1 cellular context compared by ENCODE assay signal in the genomic region with DNA sequence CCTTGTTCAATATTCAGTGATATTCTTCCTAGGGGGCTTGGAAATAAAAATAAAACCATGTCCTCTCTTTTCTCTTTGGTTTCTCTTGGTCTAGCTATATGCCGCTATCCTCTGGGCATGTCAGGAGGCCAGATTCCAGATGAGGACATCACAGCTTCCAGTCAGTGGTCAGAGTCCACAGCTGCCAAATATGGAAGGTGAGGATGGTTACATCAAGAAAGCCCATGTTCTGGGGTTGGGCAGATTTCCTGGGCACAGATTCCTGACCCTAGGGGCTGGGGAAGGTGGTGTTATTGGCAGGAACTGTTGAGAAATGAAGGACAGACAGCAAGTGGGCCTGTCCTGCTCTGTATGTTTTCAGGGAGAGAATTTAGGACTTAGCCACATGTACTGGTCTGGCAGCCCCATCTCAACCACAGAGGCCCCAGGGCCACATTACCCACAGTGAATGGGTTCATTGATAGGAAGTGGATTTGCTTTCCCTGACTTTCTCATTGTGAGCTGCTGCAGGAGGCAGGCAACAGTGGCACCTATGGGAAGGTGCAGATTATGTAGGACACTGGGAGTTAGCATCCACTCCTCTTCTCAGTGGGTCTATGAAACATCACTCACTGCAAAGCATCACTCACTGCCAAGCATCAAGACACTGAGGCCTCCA.
TF ChIP-seq lines count a peak whose summit lies in the region.

No MANE protein-coding gene starts in this region.

TF ChIP-seq in HCT116, 20 proteins besides CTCF, POLR2A, EP300 and RAD21 (continued from another document):
- TF ChIP-seq, protein P1, sequence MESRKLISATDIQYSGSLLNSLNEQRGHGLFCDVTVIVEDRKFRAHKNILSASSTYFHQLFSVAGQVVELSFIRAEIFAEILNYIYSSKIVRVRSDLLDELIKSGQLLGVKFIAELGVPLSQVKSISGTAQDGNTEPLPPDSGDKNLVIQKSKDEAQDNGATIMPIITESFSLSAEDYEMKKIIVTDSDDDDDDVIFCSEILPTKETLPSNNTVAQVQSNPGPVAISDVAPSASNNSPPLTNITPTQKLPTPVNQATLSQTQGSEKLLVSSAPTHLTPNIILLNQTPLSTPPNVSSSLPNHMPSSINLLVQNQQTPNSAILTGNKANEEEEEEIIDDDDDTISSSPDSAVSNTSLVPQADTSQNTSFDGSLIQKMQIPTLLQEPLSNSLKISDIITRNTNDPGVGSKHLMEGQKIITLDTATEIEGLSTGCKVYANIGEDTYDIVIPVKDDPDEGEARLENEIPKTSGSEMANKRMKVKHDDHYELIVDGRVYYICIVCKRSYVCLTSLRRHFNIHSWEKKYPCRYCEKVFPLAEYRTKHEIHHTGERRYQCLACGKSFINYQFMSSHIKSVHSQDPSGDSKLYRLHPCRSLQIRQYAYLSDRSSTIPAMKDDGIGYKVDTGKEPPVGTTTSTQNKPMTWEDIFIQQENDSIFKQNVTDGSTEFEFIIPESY (IDR thresholded peaks at IDR 0.05; ENCODE audit: extremely low read depth, insufficient replicate concordance, low read length), result no peak
- TF ChIP-seq, protein P2, sequence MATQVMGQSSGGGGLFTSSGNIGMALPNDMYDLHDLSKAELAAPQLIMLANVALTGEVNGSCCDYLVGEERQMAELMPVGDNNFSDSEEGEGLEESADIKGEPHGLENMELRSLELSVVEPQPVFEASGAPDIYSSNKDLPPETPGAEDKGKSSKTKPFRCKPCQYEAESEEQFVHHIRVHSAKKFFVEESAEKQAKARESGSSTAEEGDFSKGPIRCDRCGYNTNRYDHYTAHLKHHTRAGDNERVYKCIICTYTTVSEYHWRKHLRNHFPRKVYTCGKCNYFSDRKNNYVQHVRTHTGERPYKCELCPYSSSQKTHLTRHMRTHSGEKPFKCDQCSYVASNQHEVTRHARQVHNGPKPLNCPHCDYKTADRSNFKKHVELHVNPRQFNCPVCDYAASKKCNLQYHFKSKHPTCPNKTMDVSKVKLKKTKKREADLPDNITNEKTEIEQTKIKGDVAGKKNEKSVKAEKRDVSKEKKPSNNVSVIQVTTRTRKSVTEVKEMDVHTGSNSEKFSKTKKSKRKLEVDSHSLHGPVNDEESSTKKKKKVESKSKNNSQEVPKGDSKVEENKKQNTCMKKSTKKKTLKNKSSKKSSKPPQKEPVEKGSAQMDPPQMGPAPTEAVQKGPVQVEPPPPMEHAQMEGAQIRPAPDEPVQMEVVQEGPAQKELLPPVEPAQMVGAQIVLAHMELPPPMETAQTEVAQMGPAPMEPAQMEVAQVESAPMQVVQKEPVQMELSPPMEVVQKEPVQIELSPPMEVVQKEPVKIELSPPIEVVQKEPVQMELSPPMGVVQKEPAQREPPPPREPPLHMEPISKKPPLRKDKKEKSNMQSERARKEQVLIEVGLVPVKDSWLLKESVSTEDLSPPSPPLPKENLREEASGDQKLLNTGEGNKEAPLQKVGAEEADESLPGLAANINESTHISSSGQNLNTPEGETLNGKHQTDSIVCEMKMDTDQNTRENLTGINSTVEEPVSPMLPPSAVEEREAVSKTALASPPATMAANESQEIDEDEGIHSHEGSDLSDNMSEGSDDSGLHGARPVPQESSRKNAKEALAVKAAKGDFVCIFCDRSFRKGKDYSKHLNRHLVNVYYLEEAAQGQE (IDR thresholded peaks at IDR 0.05; ENCODE audit: low read depth), result no peak
- TF ChIP-seq, protein P3, sequence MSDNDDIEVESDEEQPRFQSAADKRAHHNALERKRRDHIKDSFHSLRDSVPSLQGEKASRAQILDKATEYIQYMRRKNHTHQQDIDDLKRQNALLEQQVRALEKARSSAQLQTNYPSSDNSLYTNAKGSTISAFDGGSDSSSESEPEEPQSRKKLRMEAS (IDR thresholded peaks at IDR 0.05), result no peak
- TF ChIP-seq, protein P4, sequence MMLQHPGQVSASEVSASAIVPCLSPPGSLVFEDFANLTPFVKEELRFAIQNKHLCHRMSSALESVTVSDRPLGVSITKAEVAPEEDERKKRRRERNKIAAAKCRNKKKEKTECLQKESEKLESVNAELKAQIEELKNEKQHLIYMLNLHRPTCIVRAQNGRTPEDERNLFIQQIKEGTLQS (IDR thresholded peaks at IDR 0.05), result no peak
- TF ChIP-seq SP1 (IDR thresholded peaks at IDR 0.05; ENCODE audit: low read depth) (no peak), SRF (IDR thresholded peaks at IDR 0.05; ENCODE audit: low read depth) (no peak)
